In the genomic region with DNA sequence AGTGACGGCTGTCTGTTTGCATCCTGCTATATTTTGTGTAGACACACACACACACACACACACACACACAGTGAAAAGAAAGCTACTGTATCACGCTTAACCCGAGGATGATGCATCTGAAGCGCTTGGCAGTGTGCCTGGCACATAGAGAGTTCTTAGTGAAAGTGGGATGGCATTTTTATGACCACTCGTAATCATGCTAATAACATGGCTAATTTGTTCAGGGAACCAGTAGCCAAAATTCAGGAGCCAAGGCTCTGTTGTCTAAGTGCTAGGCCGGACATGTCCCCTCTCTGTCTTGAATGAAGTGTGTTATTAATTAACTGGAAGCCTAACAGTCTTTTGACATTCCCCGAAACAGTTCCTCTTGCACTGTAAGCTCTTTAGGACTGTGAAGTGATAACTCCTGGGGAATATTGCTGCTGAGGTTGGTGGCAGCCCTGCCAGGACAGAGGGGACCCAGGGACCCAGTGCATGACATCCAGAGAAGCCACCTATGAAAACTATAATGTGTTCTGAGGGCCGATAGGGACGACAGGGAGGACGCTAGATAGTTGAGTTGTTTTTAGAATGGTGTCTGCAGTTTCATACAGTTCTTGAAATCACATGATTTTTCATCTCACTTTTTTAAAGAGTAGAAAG, we compare ENCODE assay signal across 20 cellular contexts. TPM values are rescaled to one million over a fixed set of nuclear protein-coding genes. Genes with fewer than 3 reads are reported as not detected.
DNase-seq lines count a peak whose midpoint lies in the region; ATAC-seq and TF ChIP-seq lines count a peak whose summit lies in the region.
"Had no signal": no experiment of that assay in that cellular context is flagged by ENCODE, and none has a peak within 500 bp of the region (broad histone marks: within the 10 kb centered on the region; RNA-seq: fewer than 3 reads in every experiment).

No MANE protein-coding gene starts in this region.

- H2AFZ ChIP-seq in SK-N-SH (ENCODE audit: low read depth): no peak overlapping the region

- H3K4me2 ChIP-seq in SK-N-SH: no peak overlapping the region

- DNase-seq in Right ventricle myocardium inferior (ENCODE audit: missing footprints) (peak; percentile 58), cardiac septum (ENCODE audit: low spot score) (no peak), amniotic epithelial cell (ENCODE audit: low read depth) (peak; percentile 71), fibroblast of villous mesenchyme (ENCODE audit: low read depth) (peak; percentile 65), SK-N-SH (no peak), activated gamma-delta T cell (lab: John Stamatoyannopoulos, UW) (no peak), NCI-H2107 (lab: John Stamatoyannopoulos, UW) (no peak)
- DNase-seq: 8988T; activated effector memory CD4-positive, alpha-beta T cell treated with Interleukin-2 at 50 U/mL for 16 hours; amygdala; DMS153; glutamatergic neuron; NCI-H446 treated with DMSO at 0.1 percent for 48 hours had no signal

- H3K4me3 ChIP-seq in fibroblast of villous mesenchyme (ENCODE audit: low read depth, low read length) (no peak overlapping the region), SK-N-SH (ENCODE audit: low read depth in 2 of 2, low read length in 1 of 2) (no peak overlapping the region)
- H3K4me3 ChIP-seq: coronary artery, lower lobe of right lung, smooth muscle cell, thoracic aorta had no signal

- ATAC-seq in Right ventricle myocardium inferior (no peak), GM21619 (IDR thresholded peaks at IDR 0.05; ENCODE audit: unreplicated experiment) (no peak)
- ATAC-seq: lower lobe of right lung had no signal

- H3K27me3 ChIP-seq in SK-N-SH (ENCODE audit: insufficient read depth): peaks cover 23% of the 10 kb centered on the region; the same call in 1 of the 2 replicates

- no peaks in the 10 kb centered on the region for H3K79me2 ChIP-seq in SK-N-SH (ENCODE audit: insufficient read depth)

- H3K36me3 ChIP-seq in SK-N-SH (replicated peaks in 1 of 2; ENCODE audit: control insufficient read depth in 1 of 2, insufficient read depth in 2 of 2, low read length in 1 of 2): no peaks in the 10 kb centered on the region

- CTCF ChIA-PET in SK-N-SH (lab: Yijun Ruan, JAX): no interaction called here

- intact Hi-C loops in Right ventricle myocardium inferior (cut with DNase I): no loop called here
- intact Hi-C loops in cardiac septum (cut with DNase I): no loop called here

- POLR2A ChIA-PET in SK-N-SH (lab: Yijun Ruan, JAX): no interaction called here

- H4K20me1 ChIP-seq in SK-N-SH (ENCODE audit: insufficient read depth): no peaks in the 10 kb centered on the region

- no peak overlapping the region for H3K27ac ChIP-seq in SK-N-SH (ENCODE audit: low read depth in 2 of 2, low read length in 1 of 2)
- H3K27ac ChIP-seq: coronary artery, lower lobe of right lung, thoracic aorta had no signal

- no peaks in the 10 kb centered on the region for H3K9me3 ChIP-seq in SK-N-SH
- H3K9me3 ChIP-seq: lower lobe of right lung, thoracic aorta had no signal

- no peaks in the 10 kb centered on the region for H3F3A ChIP-seq in SK-N-SH (replicated peaks; ENCODE audit: insufficient read depth)

- TF ChIP-seq CTCF in fibroblast of villous mesenchyme (IDR thresholded peaks at IDR 0.05; ENCODE audit: insufficient read depth, low read depth, low read length) (no peak), SK-N-SH (IDR thresholded peaks at IDR 0.05) (no peak)

- TF ChIP-seq EP300 in SK-N-SH (IDR thresholded peaks at IDR 0.05; ENCODE audit: borderline replicate concordance in 1 of 2, low read depth in 1 of 2, low read length in 1 of 2): no peak

- TF ChIP-seq RAD21 in SK-N-SH (IDR thresholded peaks at IDR 0.05; ENCODE audit: low read length): no peak

- 50% methylated on average over 10 of the region's 10 CpGs for WGBS in SK-N-SH (ENCODE audit: low lambda C conversion rate)

- H3K4me1 ChIP-seq in SK-N-SH (ENCODE audit: control insufficient read depth in 1 of 2, insufficient read depth in 2 of 2, low read depth in 1 of 2, low read length in 1 of 2): peaks cover 0 to 22% of the 10 kb centered on the region in 2 experiments; a peak in 1 of 4 replicates
- H3K4me1 ChIP-seq: lower lobe of right lung had no signal

- no peak overlapping the region for H3K9ac ChIP-seq in SK-N-SH

- H3K9me2 ChIP-seq in SK-N-SH: no peaks in the 10 kb centered on the region

TF ChIP-seq in SK-N-SH, 30 proteins besides CTCF, POLR2A, EP300 and RAD21:
- TF ChIP-seq, protein P1, sequence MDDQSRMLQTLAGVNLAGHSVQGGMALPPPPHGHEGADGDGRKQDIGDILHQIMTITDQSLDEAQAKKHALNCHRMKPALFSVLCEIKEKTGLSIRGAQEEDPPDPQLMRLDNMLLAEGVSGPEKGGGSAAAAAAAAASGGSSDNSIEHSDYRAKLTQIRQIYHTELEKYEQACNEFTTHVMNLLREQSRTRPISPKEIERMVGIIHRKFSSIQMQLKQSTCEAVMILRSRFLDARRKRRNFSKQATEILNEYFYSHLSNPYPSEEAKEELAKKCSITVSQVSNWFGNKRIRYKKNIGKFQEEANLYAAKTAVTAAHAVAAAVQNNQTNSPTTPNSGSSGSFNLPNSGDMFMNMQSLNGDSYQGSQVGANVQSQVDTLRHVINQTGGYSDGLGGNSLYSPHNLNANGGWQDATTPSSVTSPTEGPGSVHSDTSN (IDR thresholded peaks at IDR 0.05): no peak
- TF ChIP-seq TEAD4 (IDR thresholded peaks at IDR 0.05; ENCODE audit: borderline replicate concordance, insufficient read depth) (no peak), SMC3 (IDR thresholded peaks at IDR 0.05; ENCODE audit: low read depth, low read length) (no peak), SIN3A (IDR thresholded peaks at IDR 0.05; ENCODE audit: borderline replicate concordance, low read depth, low read length) (no peak)
- TF ChIP-seq, protein P2, sequence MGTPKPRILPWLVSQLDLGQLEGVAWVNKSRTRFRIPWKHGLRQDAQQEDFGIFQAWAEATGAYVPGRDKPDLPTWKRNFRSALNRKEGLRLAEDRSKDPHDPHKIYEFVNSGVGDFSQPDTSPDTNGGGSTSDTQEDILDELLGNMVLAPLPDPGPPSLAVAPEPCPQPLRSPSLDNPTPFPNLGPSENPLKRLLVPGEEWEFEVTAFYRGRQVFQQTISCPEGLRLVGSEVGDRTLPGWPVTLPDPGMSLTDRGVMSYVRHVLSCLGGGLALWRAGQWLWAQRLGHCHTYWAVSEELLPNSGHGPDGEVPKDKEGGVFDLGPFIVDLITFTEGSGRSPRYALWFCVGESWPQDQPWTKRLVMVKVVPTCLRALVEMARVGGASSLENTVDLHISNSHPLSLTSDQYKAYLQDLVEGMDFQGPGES (IDR thresholded peaks at IDR 0.05; ENCODE audit: low read depth, low read length): no peak

RNA-seq across cellular contexts. Expression of a gene that starts 45.0 kb away (rescaled TPM):
- total RNA-seq in Right ventricle myocardium inferior: 0.68 TPM
- total RNA-seq in cardiac septum: 0.89 TPM
- under 0.01 TPM in 1 of 2 replicates, not detected in the other for total RNA-seq in fibroblast of villous mesenchyme
- polyA plus RNA-seq in SK-N-SH (2012; rRNA removed): not detected in 2 replicates
- polyA plus RNA-seq in SK-N-SH (2012; cell fraction: cytosol; rRNA removed): under 0.01 TPM in 1 of 2 replicates, not detected in the other
- 0.01 TPM in 1 of 2 replicates, not detected in the other for polyA plus RNA-seq in SK-N-SH (2012; cell fraction: nucleus; rRNA removed)
- total RNA-seq: endothelial cell of umbilical vein, myocyte had no signal
- polyA plus RNA-seq: endothelial cell of umbilical vein, smooth muscle cell had no signal

RNA-seq across cellular contexts. Expression of a gene that starts 54.2 kb away (rescaled TPM):
- 50.0 TPM for total RNA-seq in Right ventricle myocardium inferior
- total RNA-seq in cardiac septum: 49.2 TPM
- total RNA-seq in fibroblast of villous mesenchyme: 14.2 and 14.7 TPM in 2 replicates
- polyA plus RNA-seq in SK-N-SH (2012; rRNA removed): 5.6 and 6.8 TPM in 2 replicates
- 6.5 and 6.7 TPM in 2 replicates for polyA plus RNA-seq in SK-N-SH (2012; cell fraction: cytosol; rRNA removed)
- polyA plus RNA-seq in SK-N-SH (2012; cell fraction: nucleus; rRNA removed): 30.6 and 31.7 TPM in 2 replicates

Comparison
In these comparisons a context has a peak if more than half of its experiments do, and no peak if none do; other contexts are left out.
1. DNase-seq: peak in Right ventricle myocardium inferior (single experiment), amniotic epithelial cell (single experiment) and fibroblast of villous mesenchyme (single experiment); none in cardiac septum (single experiment), SK-N-SH (single experiment), activated gamma-delta T cell (single experiment) and NCI-H2107 (single experiment).